ENCODE assay signal across 8 cellular contexts in genomic region chr16:47018223-47018891, GRCh38. TPM values are rescaled to one million over a fixed set of nuclear protein-coding genes. Genes with fewer than 3 reads are reported as not detected.
DNase-seq lines count a peak whose midpoint lies in the region; ATAC-seq lines count a peak whose summit lies in the region.

No MANE protein-coding gene starts in this region.

- H3K9me3 ChIP-seq in right cardiac atrium (ENCODE audit: control insufficient read depth, low read length) = no peaks in the 10 kb centered on the region

- H3K36me3 Mint-ChIP-seq in activated T-cell treated with anti-CD3 and anti-CD28 coated beads, Interleukin-2, amount 50 U/mL, for 24 hours (ENCODE audit: low read depth) = no peaks in the 10 kb centered on the region

- no peaks in the 10 kb centered on the region for H3K9me3 Mint-ChIP-seq in activated T-cell treated with anti-CD3 and anti-CD28 coated beads, Interleukin-2, amount 50 U/mL, for 24 hours

- WGBS in right cardiac atrium = 55% methylated on average over 14 of the region's 14 CpGs

- DNase-seq in COR-L47 (lab: John Stamatoyannopoulos, UW) = peak; percentile 42
- peak; percentile 2 for DNase-seq in NCI-H345 treated with DMSO at 0.1 percent for 48 hours (lab: John Stamatoyannopoulos, UW; ENCODE audit: unreplicated experiment)
- peak; percentile 40 for DNase-seq in activated T-cell treated with anti-CD3 and anti-CD28 coated beads, Interleukin-2, amount 50 U/mL, for 24 hours
- DNase-seq in right cardiac atrium = no peak
- DNase-seq in stimulated activated CD4-positive, alpha-beta T cell treated with anti-CD3 and anti-CD28 coated beads, Interleukin-4, amount 100 ng/mL, for 24 hours = peak; percentile 53
- no peak for DNase-seq in foreskin melanocyte

- ATAC-seq in GM18907 (IDR thresholded peaks at IDR 0.05; ENCODE audit: unreplicated experiment) (peak; percentile 99), HG03025 (IDR thresholded peaks at IDR 0.05; ENCODE audit: low FRiP score, unreplicated experiment) (peak; percentile 98), right cardiac atrium (peak; percentile 52 to 64)

- peaks cover 21% of the 10 kb centered on the region for H3K4me1 Mint-ChIP-seq in activated T-cell treated with anti-CD3 and anti-CD28 coated beads, Interleukin-2, amount 50 U/mL, for 24 hours (ENCODE audit: low read depth)

- no peak overlapping the region for H3K4me3 ChIP-seq in right cardiac atrium (ENCODE audit: low read length)

- H3K27me3 Mint-ChIP-seq in activated T-cell treated with anti-CD3 and anti-CD28 coated beads, Interleukin-2, amount 50 U/mL, for 24 hours = no peaks in the 10 kb centered on the region

- H3K4me3 Mint-ChIP-seq in activated T-cell treated with anti-CD3 and anti-CD28 coated beads, Interleukin-2, amount 50 U/mL, for 24 hours = no peak overlapping the region

- no peaks in the 10 kb centered on the region for H3K27me3 ChIP-seq in right cardiac atrium (ENCODE audit: control insufficient read depth, insufficient read depth)

- intact Hi-C loops in right cardiac atrium (cut with DNase I) = no loop called here

- no peak overlapping the region for H3K27ac ChIP-seq in right cardiac atrium (ENCODE audit: low read length)

- H3K27ac Mint-ChIP-seq in activated T-cell treated with anti-CD3 and anti-CD28 coated beads, Interleukin-2, amount 50 U/mL, for 24 hours = no peak overlapping the region

- H3K4me1 ChIP-seq in right cardiac atrium (ENCODE audit: control insufficient read depth, insufficient read depth, low read length) = no peaks in the 10 kb centered on the region

RNA-seq across cellular contexts. Expression of gene DNAJA2, which starts 44.9 kb away (rescaled TPM):
- 10 to 100 TPM; 90.6 to 97.2 (median 93.2) TPM for total RNA-seq in right cardiac atrium
- polyA plus RNA-seq in right cardiac atrium = 74.9 TPM

Comparison
In these comparisons a context has a peak if more than half of its experiments do, and no peak if none do; other contexts are left out.
1. DNase-seq: peak in COR-L47 (single experiment), NCI-H345 treated with DMSO at 0.1 percent for 48 hours (single experiment), activated T-cell treated with anti-CD3 and anti-CD28 coated beads, Interleukin-2, amount 50 U/mL, for 24 hours (single experiment) and stimulated activated CD4-positive, alpha-beta T cell treated with anti-CD3 and anti-CD28 coated beads, Interleukin-4, amount 100 ng/mL, for 24 hours (single experiment); none in right cardiac atrium (0 of 3) and foreskin melanocyte (single experiment).
2. Peak in every context shown above with its lines, with median percentiles within 50 percentile points of each other: ATAC-seq.